In the genomic region with DNA sequence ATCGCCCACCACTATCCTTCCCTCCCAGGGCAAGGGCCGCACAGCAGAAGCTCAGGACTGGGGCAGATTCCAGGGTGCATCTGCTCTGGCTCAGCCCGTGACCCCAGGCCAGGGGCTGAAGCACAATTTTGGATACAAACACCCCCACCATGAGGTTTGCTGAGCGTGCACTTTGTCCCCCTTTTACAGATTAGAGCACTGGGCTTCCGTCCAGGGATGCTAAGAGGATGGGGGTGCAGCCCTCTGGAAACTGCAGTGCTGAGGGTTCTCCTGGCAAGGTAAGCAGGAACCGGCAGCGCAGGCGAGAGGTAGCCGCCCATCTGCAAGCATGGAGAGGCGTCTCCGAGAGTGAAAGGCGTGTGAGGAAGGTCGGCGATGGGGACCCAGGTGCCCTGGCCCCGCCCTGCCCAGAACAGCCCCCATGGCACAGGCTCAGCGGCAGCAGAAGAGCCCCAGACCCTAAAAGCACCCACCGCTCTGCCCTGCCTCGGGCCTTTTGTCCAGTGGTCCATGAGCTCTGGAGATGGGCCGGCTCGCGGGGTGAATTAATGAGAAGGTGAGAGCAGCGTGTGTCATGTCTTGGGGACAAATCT, we compare ENCODE assay signal across 16 cellular contexts. TPM values are rescaled to one million over a fixed set of nuclear protein-coding genes. Genes with fewer than 3 reads are reported as not detected.
DNase-seq lines count a peak whose midpoint lies in the region; ATAC-seq and TF ChIP-seq lines count a peak whose summit lies in the region.
"Had no signal": no experiment of that assay in that cellular context is flagged by ENCODE, and none has a peak within 500 bp of the region (broad histone marks: within the 10 kb centered on the region; RNA-seq: fewer than 3 reads in every experiment).

No MANE protein-coding gene starts in this region.

- H3K27me3 Mint-ChIP-seq in activated CD8-positive, alpha-beta memory T cell treated with anti-CD3 and anti-CD28 coated beads, Interleukin-2, amount 10 ng/mL, durations not matched to agents 7 days and 5 days: no peaks in the 10 kb centered on the region
- peaks cover 4 to 24% (median 18%) of the 10 kb centered on the region in 3 donors for H3K27me3 Mint-ChIP-seq in CD14-positive monocyte (ENCODE audit: low read depth in 3 of 3)
- no peaks in the 10 kb centered on the region for H3K27me3 Mint-ChIP-seq in endodermal cell (ENCODE audit: insufficient read depth)
- peaks cover 3% of the 10 kb centered on the region for H3K27me3 Mint-ChIP-seq in activated T-helper 17 cell treated with anti-CD3 and anti-CD28 coated beads, Interleukin-2, amount 50 U/mL, for 72 hours

- intact Hi-C loops in CD14-positive monocyte (cut with micrococcal nuclease) (no loop called here), sciatic nerve (cut with DNase I) (no loop called here)

- no peaks in the 10 kb centered on the region for H3K4me1 Mint-ChIP-seq in activated CD8-positive, alpha-beta memory T cell treated with anti-CD3 and anti-CD28 coated beads, Interleukin-2, amount 10 ng/mL, durations not matched to agents 7 days and 5 days
- no peaks in the 10 kb centered on the region for H3K4me1 Mint-ChIP-seq in CD14-positive monocyte
- no peaks in the 10 kb centered on the region for H3K4me1 Mint-ChIP-seq in endodermal cell
- no peaks in the 10 kb centered on the region for H3K4me1 Mint-ChIP-seq in activated T-helper 17 cell treated with anti-CD3 and anti-CD28 coated beads, Interleukin-2, amount 50 U/mL, for 72 hours

- no peak overlapping the region for H3K27ac ChIP-seq in endodermal cell (ENCODE audit: low read depth, low read length)
- H3K27ac ChIP-seq: C4-2B, GM23248 had no signal

- no peaks in the 10 kb centered on the region for H3K36me3 ChIP-seq in endodermal cell (ENCODE audit: control insufficient read depth, insufficient read depth, low read length)

- ATAC-seq in activated CD8-positive, alpha-beta memory T cell treated with anti-CD3 and anti-CD28 coated beads, Interleukin-2, amount 10 ng/mL, durations not matched to agents 7 days and 5 days: no peak
- ATAC-seq in sciatic nerve (no peak), GM18517 (IDR thresholded peaks at IDR 0.05; ENCODE audit: unreplicated experiment) (no peak), GM19328 (IDR thresholded peaks at IDR 0.05; ENCODE audit: unreplicated experiment) (no peak)
- no peak for ATAC-seq in activated T-helper 17 cell treated with anti-CD3 and anti-CD28 coated beads, Interleukin-2, amount 50 U/mL, for 72 hours (replicated peaks)
- ATAC-seq: SK-N-SH treated with all-trans-retinoic acid at 6 μM for 48 hours had no signal

- H3K9me3 ChIP-seq in endodermal cell (ENCODE audit: control insufficient read depth, low read length): no peaks in the 10 kb centered on the region
- H3K9me3 ChIP-seq: Caco-2 had no signal

- no peaks in the 10 kb centered on the region for H3K9me3 Mint-ChIP-seq in activated CD8-positive, alpha-beta memory T cell treated with anti-CD3 and anti-CD28 coated beads, Interleukin-2, amount 10 ng/mL, durations not matched to agents 7 days and 5 days (ENCODE audit: low read depth)
- peaks cover 0 to 2% (median 0%) of the 10 kb centered on the region in 7 donors for H3K9me3 Mint-ChIP-seq in CD14-positive monocyte
- H3K9me3 Mint-ChIP-seq in endodermal cell: no peaks in the 10 kb centered on the region
- H3K9me3 Mint-ChIP-seq in activated T-helper 17 cell treated with anti-CD3 and anti-CD28 coated beads, Interleukin-2, amount 50 U/mL, for 72 hours: no peaks in the 10 kb centered on the region

- DNase-seq in activated CD8-positive, alpha-beta memory T cell treated with anti-CD3 and anti-CD28 coated beads, Interleukin-2, amount 50 U/mL, for 4 hours: peak; percentile 7
- no peak for DNase-seq in activated CD8-positive, alpha-beta memory T cell treated with anti-CD3 and anti-CD28 coated beads, Interleukin-2, amount 10 ng/mL, durations not matched to agents 7 days and 5 days
- peak; percentile 30 for DNase-seq in CD14-positive monocyte (ENCODE audit: low spot score)
- DNase-seq in endodermal cell: peak; percentile 28
- peak; percentile 50 for DNase-seq in sciatic nerve (ENCODE audit: low spot score)
- DNase-seq: Caco-2, GM23248, MM.1S, NCI-H1105, NCI-H187, SHP77 had no signal

- no peaks in the 10 kb centered on the region for H3K27me3 ChIP-seq in endodermal cell (ENCODE audit: control insufficient read depth, insufficient read depth, low read length, poor library complexity, severe bottlenecking)

- no peak overlapping the region for H3K4me3 Mint-ChIP-seq in activated CD8-positive, alpha-beta memory T cell treated with anti-CD3 and anti-CD28 coated beads, Interleukin-2, amount 10 ng/mL, durations not matched to agents 7 days and 5 days
- H3K4me3 Mint-ChIP-seq in CD14-positive monocyte (no peak overlapping the region), endodermal cell (no peak overlapping the region)
- H3K4me3 Mint-ChIP-seq in activated T-helper 17 cell treated with anti-CD3 and anti-CD28 coated beads, Interleukin-2, amount 50 U/mL, for 72 hours: no peak overlapping the region

- H3K36me3 Mint-ChIP-seq in activated CD8-positive, alpha-beta memory T cell treated with anti-CD3 and anti-CD28 coated beads, Interleukin-2, amount 10 ng/mL, durations not matched to agents 7 days and 5 days: no peaks in the 10 kb centered on the region
- H3K36me3 Mint-ChIP-seq in CD14-positive monocyte (no peaks in the 10 kb centered on the region), endodermal cell (ENCODE audit: low read depth) (no peaks in the 10 kb centered on the region)
- H3K36me3 Mint-ChIP-seq in activated T-helper 17 cell treated with anti-CD3 and anti-CD28 coated beads, Interleukin-2, amount 50 U/mL, for 72 hours (ENCODE audit: low read depth): no peaks in the 10 kb centered on the region

- CTCF ChIA-PET in activated CD8-positive, alpha-beta memory T cell treated with anti-CD3 and anti-CD28 coated beads, Interleukin-2, amount 10 ng/mL, durations not matched to agents 7 days and 5 days (lab: Charles Lee): no interaction called here

- 83 to 91% methylated on average over 14 to 22 of the region's 22 CpGs for WGBS in endodermal cell (ENCODE audit: insufficient coverage in 1 of 2, insufficient read length in 1 of 2), 2 experiments

- no peaks in the 10 kb centered on the region for H3K4me1 ChIP-seq in endodermal cell (ENCODE audit: control insufficient read depth, insufficient read depth, low read length)
- H3K4me1 ChIP-seq: Caco-2 had no signal

- H3K9ac ChIP-seq in endodermal cell (ENCODE audit: extremely low read depth, low read length, poor library complexity, severe bottlenecking): no peak overlapping the region
- H3K9ac ChIP-seq: GM23248 had no signal

- H3K27ac Mint-ChIP-seq in activated CD8-positive, alpha-beta memory T cell treated with anti-CD3 and anti-CD28 coated beads, Interleukin-2, amount 10 ng/mL, durations not matched to agents 7 days and 5 days: no peak overlapping the region
- H3K27ac Mint-ChIP-seq in CD14-positive monocyte (no peak overlapping the region), endodermal cell (no peak overlapping the region)
- no peak overlapping the region for H3K27ac Mint-ChIP-seq in activated T-helper 17 cell treated with anti-CD3 and anti-CD28 coated beads, Interleukin-2, amount 50 U/mL, for 72 hours

- no peak for TF ChIP-seq CTCF in CD14-positive monocyte (IDR thresholded peaks at IDR 0.05)
- TF ChIP-seq CTCF in endodermal cell (conservative IDR thresholded peaks at IDR 0.05): no peak

- no peak overlapping the region for H3K4me3 ChIP-seq in endodermal cell (ENCODE audit: low read length)
- H3K4me3 ChIP-seq: GM23248 had no signal

RNA-seq across cellular contexts. Expression of a gene that starts 54.5 kb away (rescaled TPM):
- under 1 TPM in 1 of 2 experiments, not detected in 1; 0.30 TPM for total RNA-seq in activated CD8-positive, alpha-beta memory T cell treated with anti-CD3 and anti-CD28 coated beads, Interleukin-2, amount 10 ng/mL, durations not matched to agents 7 days and 5 days
- 1 to 10 TPM; 7.6 to 9.4 TPM for polyA plus RNA-seq in CD14-positive monocyte
- 10 to 100 TPM; 11.0 to 23.2 TPM for total RNA-seq in endodermal cell
- 55.6 TPM for polyA plus RNA-seq in endodermal cell (2013, experiment 1 of 2)
- polyA plus RNA-seq in endodermal cell (2013, experiment 2 of 2): 51.7 TPM
- 40.7 TPM for total RNA-seq in sciatic nerve
- total RNA-seq in activated T-helper 17 cell treated with anti-CD3 and anti-CD28 coated beads, Interleukin-2, amount 50 U/mL, for 72 hours: under 1 TPM in 1 of 2 donors, not detected in 1; 0.32 TPM
- total RNA-seq: Caco-2 had no signal

Comparison
In these comparisons a context has a peak if more than half of its experiments do, and no peak if none do; other contexts are left out.
1. RNA of a gene that starts 54.5 kb away (total RNA-seq): 40.7 TPM in sciatic nerve (single experiment) and 11.0 to 23.2 TPM in endodermal cell; 0.32 TPM in activated T-helper 17 cell treated with anti-CD3 and anti-CD28 coated beads, Interleukin-2, amount 50 U/mL, for 72 hours and 0.30 TPM in activated CD8-positive, alpha-beta memory T cell treated with anti-CD3 and anti-CD28 coated beads, Interleukin-2, amount 10 ng/mL, durations not matched to agents 7 days and 5 days; every median in the first group is over 4 times any median in the second.